In genomic region chr5:133751846-133752245, GRCh38 we compare ENCODE assay signal across 25 cellular contexts.
"Had no signal": no experiment of that assay in that cellular context is flagged by ENCODE, and none has a peak within 500 bp of the region (broad histone marks: within the 10 kb centered on the region; RNA-seq: fewer than 3 reads in every experiment).

No MANE protein-coding gene starts in this region.

- H3K4me3 Mint-ChIP-seq: immature natural killer cell; mesothelial cell of epicardium; natural killer cell; nephron progenitor cell; neural progenitor cell; stimulated activated memory B cell treated with anti-CD40 and anti-IgM and Interleukin-4, amounts not matched to agents 10 μg/mL and 1 μg/mL and 100 μg/mL, for 72 hours; stimulated activated naive CD8-positive, alpha-beta T cell treated with anti-CD3 and anti-CD28 coated beads, Interleukin-15, amount 100 ng/mL, for 72 hours had no signal

- H3K9me3 Mint-ChIP-seq: immature natural killer cell; mesothelial cell of epicardium; natural killer cell; nephron progenitor cell; neural progenitor cell; stimulated activated memory B cell treated with anti-CD40 and anti-IgM and Interleukin-4, amounts not matched to agents 10 μg/mL and 1 μg/mL and 100 μg/mL, for 72 hours; stimulated activated naive CD8-positive, alpha-beta T cell treated with anti-CD3 and anti-CD28 coated beads, Interleukin-15, amount 100 ng/mL, for 72 hours had no signal

- H3K27ac ChIP-seq: left ventricle myocardium inferior, neural progenitor cell, parathyroid adenoma, right atrium auricular region, right lobe of liver, tibial nerve, upper lobe of left lung had no signal

- H3K27me3 ChIP-seq: right atrium auricular region, right lobe of liver, tibial nerve, upper lobe of left lung had no signal

- H3K4me1 ChIP-seq: left ventricle myocardium inferior, parathyroid adenoma, right atrium auricular region, right lobe of liver, tibial nerve, upper lobe of left lung had no signal

- H3K36me3 Mint-ChIP-seq: immature natural killer cell; mesothelial cell of epicardium; natural killer cell; neural progenitor cell; stimulated activated memory B cell treated with anti-CD40 and anti-IgM and Interleukin-4, amounts not matched to agents 10 μg/mL and 1 μg/mL and 100 μg/mL, for 72 hours had no signal

- H3K9me3 ChIP-seq: left ventricle myocardium inferior, right atrium auricular region, right lobe of liver, tibial nerve, upper lobe of left lung had no signal

- H3K4me3 ChIP-seq: left ventricle myocardium inferior, lung, neural progenitor cell, right atrium auricular region, right lobe of liver, smooth muscle cell, tibial nerve, upper lobe of left lung had no signal

- DNase-seq: hypothalamus; immature natural killer cell; left ventricle myocardium inferior; mesendoderm; naive B cell; natural killer cell; right lobe of liver; stimulated activated CD4-positive, alpha-beta T cell treated with anti-CD3 and anti-CD28 coated beads, Interleukin-1b, Interleukin-23, amount 100 ng/mL, for 48 hours; stimulated activated CD4-positive, alpha-beta T cell treated with anti-CD3 and anti-CD28 coated beads, Interleukin-2, amount 100 ng/mL, for 48 hours; stimulated activated CD4-positive, alpha-beta T cell treated with anti-CD3 and anti-CD28 coated beads, Interleukin-4, amount 100 ng/mL, for 4 hours; stimulated activated CD8-positive, alpha-beta memory T cell treated with anti-CD3 and anti-CD28 coated beads, Interleukin-4, amount 100 ng/mL, for 48 hours; stimulated activated naive CD4-positive, alpha-beta T cell treated with Interleukin-2 at 50 U/mL for 16 hours; stimulated activated naive CD8-positive, alpha-beta T cell treated with anti-CD3 and anti-CD28 coated beads, Interleukin-15, amount 100 ng/mL, for 72 hours; substantia nigra; upper lobe of left lung had no signal

- H3K27ac Mint-ChIP-seq: immature natural killer cell; mesothelial cell of epicardium; natural killer cell; nephron progenitor cell; progenitor cell of endocrine pancreas; stimulated activated memory B cell treated with anti-CD40 and anti-IgM and Interleukin-4, amounts not matched to agents 10 μg/mL and 1 μg/mL and 100 μg/mL, for 72 hours; stimulated activated naive CD8-positive, alpha-beta T cell treated with anti-CD3 and anti-CD28 coated beads, Interleukin-15, amount 100 ng/mL, for 72 hours had no signal

- ATAC-seq: natural killer cell; right lobe of liver; stimulated activated memory B cell treated with anti-CD40 and anti-IgM and Interleukin-4, amounts not matched to agents 10 μg/mL and 1 μg/mL and 100 μg/mL, for 72 hours; stimulated activated naive CD8-positive, alpha-beta T cell treated with anti-CD3 and anti-CD28 coated beads, Interleukin-15, amount 100 ng/mL, for 72 hours had no signal

- H3K4me1 Mint-ChIP-seq: immature natural killer cell, natural killer cell, nephron progenitor cell had no signal

- H3K36me3 ChIP-seq: left ventricle myocardium inferior, neural progenitor cell, right atrium auricular region, right lobe of liver, tibial nerve, upper lobe of left lung had no signal
